Comparison of ENCODE assay signal across 14 cellular contexts in the genomic region with DNA sequence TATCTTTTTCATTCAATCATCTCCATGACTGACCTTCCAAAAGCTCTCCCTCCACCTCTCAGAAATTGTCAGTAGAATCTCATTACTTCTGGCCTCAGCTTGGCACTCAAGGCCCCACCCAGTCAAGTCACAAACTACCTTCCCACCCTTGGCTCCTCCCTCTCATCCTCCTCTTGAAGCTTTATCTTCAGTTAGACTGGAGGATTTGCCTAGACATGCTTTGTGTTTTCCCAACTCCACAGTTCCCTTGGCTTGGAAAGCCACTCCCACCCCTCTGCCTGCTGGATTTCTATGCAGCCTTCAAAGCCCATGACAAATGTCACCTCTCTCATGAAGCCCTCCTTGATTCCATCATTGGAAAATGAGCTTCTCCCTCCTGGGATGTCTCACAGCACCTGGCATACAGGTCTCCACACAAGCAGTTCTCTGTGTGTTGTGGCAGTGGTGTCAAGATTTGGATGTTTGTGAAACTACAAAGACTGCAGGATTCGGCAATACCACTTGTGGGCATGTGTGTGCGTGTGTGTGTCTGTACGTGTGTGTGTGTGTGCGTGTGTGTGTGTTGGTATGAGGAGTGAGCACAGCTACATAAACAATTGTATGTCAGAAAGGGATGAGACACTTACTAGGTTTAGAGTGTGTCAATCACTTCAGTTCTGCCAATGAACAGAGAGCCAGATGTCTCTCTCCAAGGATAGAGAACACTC. TPM values are rescaled to one million over a fixed set of nuclear protein-coding genes. Genes with fewer than 3 reads are reported as not detected.
A peak's percentile ranks its signal among the peaks of the same experiment; 100 is the strongest.
DNase-seq lines count a peak whose midpoint lies in the region; ATAC-seq and TF ChIP-seq lines count a peak whose summit lies in the region.
"Had no signal": no experiment of that assay in that cellular context is flagged by ENCODE, and none has a peak within 500 bp of the region (broad histone marks: within the 10 kb centered on the region; RNA-seq: fewer than 3 reads in every experiment).

No MANE protein-coding gene starts in this region.

- H3K27ac ChIP-seq in CD4-positive, alpha-beta memory T cell (ENCODE audit: low read depth, low read length): no peak overlapping the region
- H3K27ac ChIP-seq: lower lobe of right lung, stomach had no signal

- H3K4me1 ChIP-seq in CD4-positive, alpha-beta memory T cell (ENCODE audit: insufficient read depth, low read length): no peaks in the 10 kb centered on the region
- H3K4me1 ChIP-seq: lower lobe of right lung had no signal

- intact Hi-C loops in CD14-positive monocyte (cut with micrococcal nuclease): loop anchor here in 1 of 2 donors (10.0 kb wide), 1 partner anchor 52 kb away; a partner anchor contains a TSS
- intact Hi-C loops in activated B cell treated with CpG ODN at 0.5 μM for 24 hours (cut with micrococcal nuclease): loop anchor here (5.0 to 10.0 kb wide), 2 partner anchors 92 to 404 kb away; a partner anchor contains a TSS
- intact Hi-C loops in left colon (cut with DNase I, micrococcal nuclease): no loop called here
- intact Hi-C loops in CD4-positive, alpha-beta memory T cell (cut with micrococcal nuclease): no loop called here

- H3K9me3 Mint-ChIP-seq in CD14-positive monocyte (peaks cover 0 to 2% (median 0%) of the 10 kb centered on the region in 7 donors), activated B cell treated with CpG ODN at 0.5 μM for 24 hours (no peaks in the 10 kb centered on the region)
- no peaks in the 10 kb centered on the region for H3K9me3 Mint-ChIP-seq in CD4-positive, alpha-beta memory T cell

- H3K4me3 ChIP-seq in CD4-positive, alpha-beta memory T cell (ENCODE audit: low read length in 2 of 2): no peak overlapping the region
- H3K4me3 ChIP-seq: lower lobe of right lung, stomach had no signal

- TF ChIP-seq CTCF in CD14-positive monocyte (IDR thresholded peaks at IDR 0.05) (no peak), activated B cell treated with CpG ODN at 0.5 μM for 24 hours (IDR thresholded peaks at IDR 0.05) (no peak), GM10248 (IDR thresholded peaks at IDR 0.05; ENCODE audit: control extremely low read depth, extremely low read depth, low read depth, missing control alignments) (no peak)

- no peaks in the 10 kb centered on the region for H3K27me3 ChIP-seq in CD4-positive, alpha-beta memory T cell (ENCODE audit: insufficient read depth, low read length)
- H3K27me3 ChIP-seq: stomach had no signal

- H3K4me3 Mint-ChIP-seq in CD14-positive monocyte: peak overlapping the region in 1 of 2 donors; percentile 76
- H3K4me3 Mint-ChIP-seq in activated B cell treated with CpG ODN at 0.5 μM for 24 hours: peak overlapping the region; percentile 49
- H3K4me3 Mint-ChIP-seq in CD4-positive, alpha-beta memory T cell: no peak overlapping the region
- H3K4me3 Mint-ChIP-seq: activated naive CD8-positive, alpha-beta T cell had no signal

- DNase-seq in CD14-positive monocyte (ENCODE audit: low spot score) (no peak), HPDE6-E6E7 (ENCODE audit: extremely low spot score) (peak; percentile 54), activated B cell treated with CpG ODN at 0.5 μM for 24 hours (no peak), left colon (peak in 1 of 2 donors; percentile 8), NCI-H446 (lab: John Stamatoyannopoulos, UW) (no peak), GM10248 (ENCODE audit: extremely low spot score) (no peak)
- DNase-seq in effector CD8-positive, alpha-beta T cell (lab: John Stamatoyannopoulos, UW): no peak
- no peak for DNase-seq in CD4-positive, alpha-beta memory T cell
- DNase-seq: activated CD4-positive, alpha-beta T cell treated with anti-CD3 and anti-CD28 coated beads, Interleukin-2, amount 50 U/mL, for 4 hours; lower lobe of right lung; NCI-H748 treated with DMSO at 0.1 percent for 48 hours; stimulated activated CD4-positive, alpha-beta T cell treated with anti-CD3 and anti-CD28 coated beads, Interleukin-4, amount 100 ng/mL, for 1 hour; stomach had no signal

- no peaks in the 10 kb centered on the region for H3K36me3 ChIP-seq in CD4-positive, alpha-beta memory T cell (ENCODE audit: insufficient read depth, low read length)
- H3K36me3 ChIP-seq: lower lobe of right lung, stomach had no signal

- H3K27me3 Mint-ChIP-seq in CD14-positive monocyte (ENCODE audit: low read depth in 3 of 3) (peaks cover 1 to 9% (median 8%) of the 10 kb centered on the region in 3 donors), activated B cell treated with CpG ODN at 0.5 μM for 24 hours (no peaks in the 10 kb centered on the region)
- H3K27me3 Mint-ChIP-seq in CD4-positive, alpha-beta memory T cell: peaks cover 13 to 20% of the 10 kb centered on the region in 2 donors

- peak overlapping the region in 6 of 7 donors; percentile 21 to 82 (median 34) for H3K27ac Mint-ChIP-seq in CD14-positive monocyte
- peak overlapping the region; percentile 35 for H3K27ac Mint-ChIP-seq in activated B cell treated with CpG ODN at 0.5 μM for 24 hours
- peak overlapping the region in 1 of 7 donors; percentile 33 for H3K27ac Mint-ChIP-seq in CD4-positive, alpha-beta memory T cell
- H3K27ac Mint-ChIP-seq: activated naive CD8-positive, alpha-beta T cell had no signal

- POLR2A ChIA-PET in activated B cell treated with CpG ODN at 0.5 μM for 24 hours (lab: Charles Lee): interaction anchor here (0.8 to 1.6 kb wide), 3 partner anchors 23 to 205 kb away, joined by 4 to 10 read pairs (median 6); a partner anchor contains a TSS
- POLR2A ChIA-PET in CD4-positive, alpha-beta memory T cell (lab: Charles Lee; ENCODE audit: partially characterized antibody): no interaction called here
- POLR2A ChIA-PET in GM10248 (lab: Yijun Ruan, JAX): no interaction called here

- H3K36me3 Mint-ChIP-seq in CD14-positive monocyte (peaks cover 1 to 2% of the 10 kb centered on the region in 2 donors), activated B cell treated with CpG ODN at 0.5 μM for 24 hours (ENCODE audit: low read depth) (no peaks in the 10 kb centered on the region)
- H3K36me3 Mint-ChIP-seq in CD4-positive, alpha-beta memory T cell: no peaks in the 10 kb centered on the region
- H3K36me3 Mint-ChIP-seq: activated naive CD8-positive, alpha-beta T cell had no signal

- ATAC-seq in activated B cell treated with CpG ODN at 0.5 μM for 24 hours (ENCODE audit: low read depth) (no peak), left colon (peak; percentile 33)

- no peaks in the 10 kb centered on the region for H3K9me3 ChIP-seq in CD4-positive, alpha-beta memory T cell (ENCODE audit: control insufficient read depth in 1 of 2, low read length in 2 of 2)
- H3K9me3 ChIP-seq: lower lobe of right lung, stomach had no signal

- H3K4me1 Mint-ChIP-seq in CD14-positive monocyte (peaks cover 42% of the 10 kb centered on the region), activated B cell treated with CpG ODN at 0.5 μM for 24 hours (peaks cover 26% of the 10 kb centered on the region)
- H3K4me1 Mint-ChIP-seq in CD4-positive, alpha-beta memory T cell: peaks cover 0 to 5% (median under 1%) of the 10 kb centered on the region in 4 donors

- CTCF ChIA-PET in activated B cell treated with CpG ODN at 0.5 μM for 24 hours (lab: Charles Lee) (interaction anchor here (2.6 kb wide), 1 partner anchor 11 kb away, joined by 11 read pairs; no protein-coding TSS in a partner anchor), GM10248 (lab: Yijun Ruan, JAX) (interaction anchor here (0.9 to 2.0 kb wide), 9 partner anchors 9 to 254 kb away, joined by 3 to 6 read pairs (median 3); a partner anchor contains a TSS)
- CTCF ChIA-PET in CD4-positive, alpha-beta memory T cell (lab: Charles Lee; ENCODE audit: partially characterized antibody): interaction anchor here (1.2 kb wide), 1 partner anchor 40 kb away, joined by 3 read pairs; no protein-coding TSS in a partner anchor

RNA-seq across cellular contexts. Expression of a gene that starts 45.3 kb away (rescaled TPM):
- polyA plus RNA-seq in CD14-positive monocyte: 10 to 100 TPM; 22.0 to 29.2 TPM
- total RNA-seq in activated B cell treated with CpG ODN at 0.5 μM for 24 hours: 57.4 and 68.8 TPM in 2 replicates
- 10 to 100 TPM; 65.1 to 69.0 TPM for total RNA-seq in left colon
- 10 to 100 TPM; 83.9 to 85.9 TPM for total RNA-seq in CD4-positive, alpha-beta memory T cell
- 10 to 100 TPM; 23.0 to 36.4 TPM for polyA plus RNA-seq in CD4-positive, alpha-beta memory T cell

RNA-seq across cellular contexts. Expression of a gene that starts 54.8 kb away (rescaled TPM):
- polyA plus RNA-seq in CD14-positive monocyte: 10 to 100 TPM; 12.2 to 14.8 TPM
- total RNA-seq in activated B cell treated with CpG ODN at 0.5 μM for 24 hours (18.5 and 18.7 TPM in 2 replicates), left colon (10 to 100 TPM; 21.0 to 25.4 TPM)
- total RNA-seq in CD4-positive, alpha-beta memory T cell: 10 to 100 TPM; 16.4 to 16.5 TPM
- polyA plus RNA-seq in CD4-positive, alpha-beta memory T cell: 10 to 100 TPM; 15.5 to 20.1 TPM
